16 cellular contexts compared by ENCODE assay signal in the genomic region with DNA sequence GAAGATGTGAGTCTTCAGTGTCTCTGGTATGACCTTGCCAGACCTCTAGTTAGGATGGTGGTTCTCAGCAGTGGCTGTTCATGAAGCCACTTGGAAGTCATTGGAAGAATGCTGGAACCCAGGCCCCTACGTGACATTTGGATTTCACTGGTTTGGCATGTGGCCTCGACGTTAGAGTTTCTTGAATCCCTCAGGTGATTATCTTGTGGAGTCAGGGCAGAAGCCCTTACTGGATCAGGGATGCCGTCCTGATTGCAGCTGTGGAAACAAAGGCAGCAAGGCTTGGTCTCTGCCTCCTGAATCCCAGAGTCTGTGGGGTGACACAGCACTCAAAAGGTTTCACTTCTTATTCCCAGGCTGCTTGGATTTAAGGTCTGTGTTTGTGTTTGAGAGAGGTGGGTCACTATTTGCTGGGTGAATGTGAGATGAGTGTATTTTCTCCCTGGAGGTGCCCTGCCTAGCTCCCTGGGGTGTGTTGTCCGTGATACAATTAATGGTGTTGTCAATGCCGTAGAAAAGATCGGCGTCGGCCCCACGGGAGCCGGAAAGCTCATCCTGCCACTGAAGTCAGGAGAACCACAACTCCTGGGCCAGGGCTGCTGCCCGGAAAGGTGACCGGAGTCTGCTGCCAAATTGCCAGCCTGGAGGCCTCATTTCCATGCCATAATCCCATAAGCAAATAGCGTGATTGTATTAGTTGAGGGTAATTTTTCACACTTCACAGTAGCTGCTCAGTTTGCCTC.
DNase-seq lines count a peak whose midpoint lies in the region; ATAC-seq and TF ChIP-seq lines count a peak whose summit lies in the region.
"Had no signal": no experiment of that assay in that cellular context is flagged by ENCODE, and none has a peak within 500 bp of the region (broad histone marks: within the 10 kb centered on the region; RNA-seq: fewer than 3 reads in every experiment).

No MANE protein-coding gene starts in this region.

- no peaks in the 10 kb centered on the region for H3K9me3 ChIP-seq in RWPE2 (ENCODE audit: severe bottlenecking)
- no peaks in the 10 kb centered on the region for H3K9me3 ChIP-seq in sigmoid colon
- H3K9me3 ChIP-seq: A549, Caco-2 had no signal

- H3K27ac ChIP-seq in RWPE2 (ENCODE audit: poor library complexity, severe bottlenecking) (no peak overlapping the region), sigmoid colon (no peak overlapping the region)
- H3K27ac ChIP-seq: A549 had no signal

- H3K36me3 ChIP-seq in RWPE2 (ENCODE audit: low read depth) (no peaks in the 10 kb centered on the region), sigmoid colon (no peaks in the 10 kb centered on the region)

- H3K27me3 ChIP-seq in RWPE2 (ENCODE audit: insufficient read depth, poor library complexity, severe bottlenecking) (no peaks in the 10 kb centered on the region), sigmoid colon (peaks cover 0 to 30% (median 17%) of the 10 kb centered on the region in 3 donors)

- TF ChIP-seq CTCF in RWPE2 (IDR thresholded peaks at IDR 0.05; ENCODE audit: poor library complexity, severe bottlenecking) (no peak), sigmoid colon (IDR thresholded peaks at IDR 0.05) (no peak), GM13977 (IDR thresholded peaks at IDR 0.05; ENCODE audit: extremely low read depth, insufficient read depth, missing control alignments) (no peak)

- WGBS in sigmoid colon, 2 donors: 86 to 88% methylated on average over 14 of the region's 14 CpGs

- in situ Hi-C loops in GM13977 (cut with MboI; ENCODE audit: low pct_unique_long_range_greater_than_20kb, low sequenced_read_pairs, unreplicated experiment): no loop called here

- no peak overlapping the region for H3K4me3 ChIP-seq in RWPE2 (ENCODE audit: severe bottlenecking)
- H3K4me3 ChIP-seq in sigmoid colon: no peak overlapping the region
- H3K4me3 ChIP-seq: A549, K562 had no signal

- intact Hi-C loops in sigmoid colon (cut with DNase I): no loop called here

- no peak for TF ChIP-seq POLR2A in sigmoid colon (IDR thresholded peaks at IDR 0.05)

- ATAC-seq in RWPE2 (ENCODE audit: low read depth): no peak
- ATAC-seq in GM21619 (IDR thresholded peaks at IDR 0.05; ENCODE audit: unreplicated experiment): no peak
- ATAC-seq: A549, K562 had no signal

- TF ChIP-seq EP300 in sigmoid colon (IDR thresholded peaks at IDR 0.05): no peak

- peak; percentile 46 for DNase-seq in activated effector memory CD4-positive, alpha-beta T cell treated with anti-CD3 and anti-CD28 coated beads, Interleukin-2, amount 50 U/mL, for 16 hours
- DNase-seq in activated effector memory CD4-positive, alpha-beta T cell treated with Interleukin-2 at 50 U/mL for 16 hours: no peak
- DNase-seq in RWPE2 (ENCODE audit: low spot score) (peak; percentile 11), islet precursor cell (peak; percentile 19), sigmoid colon (peak; percentile 37), GM13977 (ENCODE audit: low spot score) (no peak), NCI-H2227 (lab: John Stamatoyannopoulos, UW; ENCODE audit: unreplicated experiment) (no peak)
- DNase-seq: GOT3, NCI-H1092 treated with DMSO at 0.1 percent for 48 hours, NCI-H2081 treated with DMSO at 0.1 percent for 48 hours, NCI-H510A treated with DMSO at 0.1 percent for 48 hours, NCI-H774 had no signal

- H3K4me1 ChIP-seq in RWPE2 (ENCODE audit: insufficient read depth, poor library complexity, severe bottlenecking) (no peaks in the 10 kb centered on the region), sigmoid colon (no peaks in the 10 kb centered on the region)
- H3K4me1 ChIP-seq: A549, Caco-2 had no signal

Comparison
In these comparisons a context has a peak if more than half of its experiments do, and no peak if none do; other contexts are left out.
1. DNase-seq: peak in activated effector memory CD4-positive, alpha-beta T cell treated with anti-CD3 and anti-CD28 coated beads, Interleukin-2, amount 50 U/mL, for 16 hours (single experiment), RWPE2 (single experiment), islet precursor cell (single experiment) and sigmoid colon (single experiment); none in activated effector memory CD4-positive, alpha-beta T cell treated with Interleukin-2 at 50 U/mL for 16 hours (single experiment), GM13977 (single experiment) and NCI-H2227 (single experiment).